Comparison of ENCODE assay signal across 9 cellular contexts in genomic region chr1:77594366-77595112, GRCh38.
DNase-seq lines count a peak whose midpoint lies in the region; ATAC-seq and FAIRE-seq lines count a peak whose summit lies in the region.
"Had no signal": no experiment of that assay in that cellular context is flagged by ENCODE, and none has a peak within 500 bp of the region (broad histone marks: within the 10 kb centered on the region; RNA-seq: fewer than 3 reads in every experiment).

No MANE protein-coding gene starts in this region.

- FAIRE-seq in frontal cortex (lab: Jason Lieb, UNC), result peak; percentile 15

- ATAC-seq in GM18907 (IDR thresholded peaks at IDR 0.05; ENCODE audit: unreplicated experiment) (peak; percentile 83), GM21576 (IDR thresholded peaks at IDR 0.05; ENCODE audit: unreplicated experiment) (peak; percentile 90), HG03135 (IDR thresholded peaks at IDR 0.05; ENCODE audit: unreplicated experiment) (peak; percentile 95)
- ATAC-seq: activated T-cell treated with anti-CD3 and anti-CD28 coated beads, Interleukin-2, amount 50 U/mL, for 4 hours had no signal

- no peak for DNase-seq in frontal cortex (ENCODE audit: low spot score in 2 of 2)
- no peak for DNase-seq in DMS53 treated with DMSO at 0.1 percent for 48 hours (lab: John Stamatoyannopoulos, UW; ENCODE audit: unreplicated experiment)
- DNase-seq in stimulated activated CD4-positive, alpha-beta T cell treated with anti-CD3 and anti-CD28 coated beads, Interleukin-15, amount 100 ng/mL, for 24 hours, result no peak
- no peak for DNase-seq in KG1 (lab: John Stamatoyannopoulos, UW)
- DNase-seq: activated T-cell treated with anti-CD3 and anti-CD28 coated beads, Interleukin-2, amount 50 U/mL, for 4 hours; effector CD8-positive, alpha-beta T cell had no signal
